In the genomic region with DNA sequence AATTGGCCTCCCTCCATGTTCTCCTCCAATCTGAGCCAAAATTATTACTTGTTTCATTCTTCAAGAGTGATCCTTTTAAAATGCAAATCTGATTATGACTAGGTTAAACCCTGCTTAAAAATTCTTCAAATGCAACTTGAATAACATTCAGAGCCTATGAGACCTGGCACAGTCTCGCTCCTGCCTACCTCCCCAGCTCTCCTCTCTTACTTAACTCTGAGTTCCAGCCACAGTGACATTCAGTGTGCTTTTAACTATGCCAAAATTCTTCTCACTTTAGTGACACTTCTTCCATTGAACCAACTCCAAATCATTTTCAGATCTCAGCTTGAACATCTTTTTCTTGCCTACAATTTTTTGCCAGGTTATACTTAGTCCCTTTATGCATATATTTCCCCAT, we compare ENCODE assay signal across 18 cellular contexts.
DNase-seq lines count a peak whose midpoint lies in the region; ATAC-seq and TF ChIP-seq lines count a peak whose summit lies in the region.
"Had no signal": no experiment of that assay in that cellular context is flagged by ENCODE, and none has a peak within 500 bp of the region (broad histone marks: within the 10 kb centered on the region; RNA-seq: fewer than 3 reads in every experiment).

No MANE protein-coding gene starts in this region.

- H3K4me1 ChIP-seq in right atrium auricular region, result no peaks in the 10 kb centered on the region
- H3K4me1 ChIP-seq: BLaER1 treated with 17β-estradiol and CSF1 and Interleukin-3, amounts not matched to agents 10 nM and 100 nM had no signal

- H3K27ac Mint-ChIP-seq in activated naive CD8-positive, alpha-beta T cell treated with anti-CD3 and anti-CD28 coated beads for 36 hours, result no peak overlapping the region
- H3K27ac Mint-ChIP-seq: B cell; CD8-positive, alpha-beta T cell; GM23338 had no signal

- peaks cover 3% of the 10 kb centered on the region for H3K9me3 Mint-ChIP-seq in activated naive CD8-positive, alpha-beta T cell treated with anti-CD3 and anti-CD28 coated beads for 36 hours

- H3K4me3 ChIP-seq in right atrium auricular region (no peak overlapping the region), retinal pigment epithelial cell (ENCODE audit: low read length) (no peak overlapping the region)
- H3K4me3 ChIP-seq: BLaER1 treated with 17β-estradiol and CSF1 and Interleukin-3, amounts not matched to agents 10 nM and 100 nM; GM12878; GM23338 had no signal

- H3K36me3 Mint-ChIP-seq in activated naive CD8-positive, alpha-beta T cell treated with anti-CD3 and anti-CD28 coated beads for 36 hours, result no peaks in the 10 kb centered on the region
- H3K36me3 Mint-ChIP-seq: CD8-positive, alpha-beta T cell had no signal

- ATAC-seq in left ventricle myocardium superior, result peak; percentile 65
- no peak for ATAC-seq in GM18909 (IDR thresholded peaks at IDR 0.05; ENCODE audit: poor library complexity, unreplicated experiment)
- ATAC-seq: CD8-positive, alpha-beta T cell; GM12878; GM23338 had no signal

- peaks cover 3% of the 10 kb centered on the region for H3K27me3 Mint-ChIP-seq in activated naive CD8-positive, alpha-beta T cell treated with anti-CD3 and anti-CD28 coated beads for 36 hours

- no peak overlapping the region for H3K4me3 Mint-ChIP-seq in activated naive CD8-positive, alpha-beta T cell treated with anti-CD3 and anti-CD28 coated beads for 36 hours
- H3K4me3 Mint-ChIP-seq: B cell; CD8-positive, alpha-beta T cell; GM23338 had no signal

- no peaks in the 10 kb centered on the region for H3K36me3 ChIP-seq in right atrium auricular region
- H3K36me3 ChIP-seq: BLaER1 treated with 17β-estradiol and CSF1 and Interleukin-3, amounts not matched to agents 10 nM and 100 nM had no signal

- no peaks in the 10 kb centered on the region for H3K27me3 ChIP-seq in right atrium auricular region
- H3K27me3 ChIP-seq: BLaER1 treated with 17β-estradiol and CSF1 and Interleukin-3, amounts not matched to agents 10 nM and 100 nM had no signal

- H3K27ac ChIP-seq in right atrium auricular region, result no peak overlapping the region
- H3K27ac ChIP-seq: BLaER1 treated with 17β-estradiol and CSF1 and Interleukin-3, amounts not matched to agents 10 nM and 100 nM; HL-60 had no signal

- intact Hi-C loops in left ventricle myocardium superior (cut with micrococcal nuclease), result no loop called here

- H3K4me1 Mint-ChIP-seq in activated naive CD8-positive, alpha-beta T cell treated with anti-CD3 and anti-CD28 coated beads for 36 hours, result no peaks in the 10 kb centered on the region
- H3K4me1 Mint-ChIP-seq: B cell had no signal

- DNase-seq in left ventricle myocardium superior, result no peak
- no peak for DNase-seq in right atrium auricular region (ENCODE audit: low spot score)
- peak; percentile 4 for DNase-seq in astrocyte of the hippocampus (ENCODE audit: low read depth, low spot score)
- DNase-seq in retinal pigment epithelial cell (ENCODE audit: low read depth), result peak; percentile 62
- no peak for DNase-seq in activated naive CD8-positive, alpha-beta T cell treated with anti-CD3 and anti-CD28 coated beads for 36 hours
- DNase-seq: Calu3; CD8-positive, alpha-beta T cell; DMS 273 treated with DMSO at 0.1 percent for 48 hours; DMS53; DND-41; EL; HCEC 1CT had no signal

- TF ChIP-seq CTCF in right atrium auricular region (IDR thresholded peaks at IDR 0.05) (no peak), retinal pigment epithelial cell (conservative IDR thresholded peaks at IDR 0.05; ENCODE audit: low read depth, low read length) (no peak)

- H3K9me3 ChIP-seq in right atrium auricular region, result no peaks in the 10 kb centered on the region
- H3K9me3 ChIP-seq: BLaER1 treated with 17β-estradiol and CSF1 and Interleukin-3, amounts not matched to agents 10 nM and 100 nM had no signal

Comparison
In these comparisons a context has a peak if more than half of its experiments do, and no peak if none do; other contexts are left out.
1. DNase-seq: peak in astrocyte of the hippocampus (single experiment) and retinal pigment epithelial cell (single experiment); none in left ventricle myocardium superior (single experiment), right atrium auricular region (single experiment) and activated naive CD8-positive, alpha-beta T cell treated with anti-CD3 and anti-CD28 coated beads for 36 hours (single experiment).